In genomic region chr13:31056650-31057275, GRCh38 we compare ENCODE assay signal across 19 cellular contexts.
DNase-seq lines count a peak whose midpoint lies in the region; ATAC-seq and TF ChIP-seq lines count a peak whose summit lies in the region.
"Had no signal": no experiment of that assay in that cellular context is flagged by ENCODE, and none has a peak within 500 bp of the region (broad histone marks: within the 10 kb centered on the region; RNA-seq: fewer than 3 reads in every experiment).

No MANE protein-coding gene starts in this region.

- no peak overlapping the region for H3K4me3 ChIP-seq in OCI-LY7 (ENCODE audit: low read depth, low read length, poor library complexity, severe bottlenecking)
- H3K4me3 ChIP-seq: esophagus muscularis mucosa, psoas muscle, SJSA1 had no signal

- H3K36me3 ChIP-seq in OCI-LY7 (ENCODE audit: insufficient read depth, low read length), result no peaks in the 10 kb centered on the region
- H3K36me3 ChIP-seq: esophagus muscularis mucosa, SJSA1 had no signal

- intact Hi-C loops in natural killer cell (cut with micrococcal nuclease), result no loop called here
- intact Hi-C loops in OCI-LY7 (cut with micrococcal nuclease; ENCODE audit: unreplicated experiment), result no loop called here

- CTCF ChIA-PET in OCI-LY7 (lab: Charles Lee; ENCODE audit: unreplicated experiment), result no interaction called here

- H3K9me3 ChIP-seq in T-helper 17 cell (ENCODE audit: control insufficient read depth, low read length, poor library complexity, severe bottlenecking) (no peaks in the 10 kb centered on the region), OCI-LY7 (ENCODE audit: low read length) (no peaks in the 10 kb centered on the region)
- H3K9me3 ChIP-seq: esophagus muscularis mucosa, psoas muscle, SJSA1 had no signal

- no peak overlapping the region for H3K27ac Mint-ChIP-seq in activated naive CD8-positive, alpha-beta T cell treated with anti-CD3 and anti-CD28 coated beads, Interleukin-2, amount 10 ng/mL, durations not matched to agents 7 days and 5 days
- H3K27ac Mint-ChIP-seq in activated naive CD8-positive, alpha-beta T cell treated with anti-CD3 and anti-CD28 coated beads, Interleukin-2, amount 50 U/mL, for 24 hours, result no peak overlapping the region
- H3K27ac Mint-ChIP-seq in T-helper 17 cell (no peak overlapping the region), natural killer cell (no peak overlapping the region)
- no peak overlapping the region for H3K27ac Mint-ChIP-seq in stimulated activated effector memory CD8-positive, alpha-beta T cell treated with anti-CD3 and anti-CD28 coated beads, Interleukin-12 subunit alpha, Interleukin-12 subunit beta, amount 100 ng/mL, for 72 hours
- H3K27ac Mint-ChIP-seq: activated T-helper 1 cell treated with anti-CD3 and anti-CD28 coated beads, Interleukin-12 subunit alpha, Interleukin-12 subunit beta, Interleukin-2, Interleukin-4 antibody, amounts not matched to agents 30 ng/mL and 10 ng/mL and 1 ng/mL, durations not matched to agents 14 hours and 24 hours and 36 hours had no signal

- H3K9me2 ChIP-seq in OCI-LY7 (ENCODE audit: insufficient read depth, low read length), result no peaks in the 10 kb centered on the region

- ATAC-seq in activated naive CD8-positive, alpha-beta T cell treated with anti-CD3 and anti-CD28 coated beads, Interleukin-2, amount 10 ng/mL, durations not matched to agents 7 days and 5 days (ENCODE audit: low read depth), result peak; percentile 71
- ATAC-seq in activated naive CD8-positive, alpha-beta T cell treated with anti-CD3 and anti-CD28 coated beads, Interleukin-2, amount 50 U/mL, for 24 hours, result no peak
- ATAC-seq in T-helper 17 cell (peak; percentile 28), natural killer cell (no peak)
- ATAC-seq in stimulated activated effector memory CD8-positive, alpha-beta T cell treated with anti-CD3 and anti-CD28 coated beads, Interleukin-12 subunit alpha, Interleukin-12 subunit beta, amount 100 ng/mL, for 72 hours, result peak; percentile 67
- ATAC-seq: naive thymus-derived CD4-positive, alpha-beta T cell; psoas muscle had no signal

- H3K36me3 Mint-ChIP-seq in activated naive CD8-positive, alpha-beta T cell treated with anti-CD3 and anti-CD28 coated beads, Interleukin-2, amount 10 ng/mL, durations not matched to agents 7 days and 5 days, result no peaks in the 10 kb centered on the region
- no peaks in the 10 kb centered on the region for H3K36me3 Mint-ChIP-seq in activated naive CD8-positive, alpha-beta T cell treated with anti-CD3 and anti-CD28 coated beads, Interleukin-2, amount 50 U/mL, for 24 hours (ENCODE audit: low read depth)
- H3K36me3 Mint-ChIP-seq in T-helper 17 cell (ENCODE audit: low read depth) (no peaks in the 10 kb centered on the region), natural killer cell (no peaks in the 10 kb centered on the region)
- no peaks in the 10 kb centered on the region for H3K36me3 Mint-ChIP-seq in stimulated activated effector memory CD8-positive, alpha-beta T cell treated with anti-CD3 and anti-CD28 coated beads, Interleukin-12 subunit alpha, Interleukin-12 subunit beta, amount 100 ng/mL, for 72 hours
- H3K36me3 Mint-ChIP-seq: naive thymus-derived CD4-positive, alpha-beta T cell had no signal

- H3K27ac ChIP-seq in OCI-LY7 (ENCODE audit: low read depth, low read length, poor library complexity, severe bottlenecking), result no peak overlapping the region
- H3K27ac ChIP-seq: esophagus muscularis mucosa, HL-60, KMS-11, psoas muscle, SJSA1 had no signal

- no peak overlapping the region for H2AFZ ChIP-seq in OCI-LY7 (ENCODE audit: low read length)

- POLR2A ChIA-PET in activated naive CD8-positive, alpha-beta T cell treated with anti-CD3 and anti-CD28 coated beads, Interleukin-2, amount 10 ng/mL, durations not matched to agents 7 days and 5 days (lab: Charles Lee), result interaction anchor here (1.7 kb wide), 1 partner anchor 11 kb away, joined by 8 read pairs; no protein-coding TSS in a partner anchor
- POLR2A ChIA-PET in OCI-LY7 (lab: Charles Lee), result no interaction called here

- no peak for TF ChIP-seq CTCF in natural killer cell (IDR thresholded peaks at IDR 0.05)
- TF ChIP-seq CTCF in OCI-LY7 (conservative IDR thresholded peaks at IDR 0.05; ENCODE audit: low read length), result no peak

- no peaks in the 10 kb centered on the region for H3K79me2 ChIP-seq in OCI-LY7 (ENCODE audit: insufficient read depth, low read depth, low read length)

- DNase-seq in activated naive CD8-positive, alpha-beta T cell treated with anti-CD3 and anti-CD28 coated beads, Interleukin-2, amount 10 ng/mL, durations not matched to agents 7 days and 5 days, result no peak
- DNase-seq in activated naive CD8-positive, alpha-beta T cell treated with anti-CD3 and anti-CD28 coated beads, Interleukin-2, amount 50 U/mL, for 24 hours, result no peak
- DNase-seq in T-helper 17 cell, result no peak
- DNase-seq in fibroblast of peridontal ligament (ENCODE audit: extremely low read depth), result peak; percentile 35
- no peak for DNase-seq in stimulated activated effector memory CD8-positive, alpha-beta T cell treated with anti-CD3 and anti-CD28 coated beads, Interleukin-12 subunit alpha, Interleukin-12 subunit beta, amount 100 ng/mL, for 72 hours (ENCODE audit: low spot score in 2 of 2)
- no peak for DNase-seq in natural killer cell
- DNase-seq in putamen (ENCODE audit: low spot score), result no peak
- no peak for DNase-seq in OCI-LY7 (ENCODE audit: low spot score)
- DNase-seq: activated CD4-positive, alpha-beta T cell treated with anti-CD3 and anti-CD28 coated beads, Interleukin-2, amount 50 U/mL, for 1 hour; naive thymus-derived CD4-positive, alpha-beta T cell; NCI-H1417 treated with DMSO at 0.1 percent for 48 hours; NCI-H2227 treated with DMSO at 0.1 percent for 48 hours; psoas muscle; stimulated activated CD4-positive, alpha-beta T cell treated with anti-CD3 and anti-CD28 coated beads, Interleukin-15, amount 100 ng/mL, for 24 hours had no signal

- H3K4me3 Mint-ChIP-seq in activated naive CD8-positive, alpha-beta T cell treated with anti-CD3 and anti-CD28 coated beads, Interleukin-2, amount 10 ng/mL, durations not matched to agents 7 days and 5 days, result no peak overlapping the region
- no peak overlapping the region for H3K4me3 Mint-ChIP-seq in activated naive CD8-positive, alpha-beta T cell treated with anti-CD3 and anti-CD28 coated beads, Interleukin-2, amount 50 U/mL, for 24 hours
- H3K4me3 Mint-ChIP-seq in T-helper 17 cell, result no peak overlapping the region
- no peak overlapping the region for H3K4me3 Mint-ChIP-seq in stimulated activated effector memory CD8-positive, alpha-beta T cell treated with anti-CD3 and anti-CD28 coated beads, Interleukin-12 subunit alpha, Interleukin-12 subunit beta, amount 100 ng/mL, for 72 hours
- H3K4me3 Mint-ChIP-seq in natural killer cell, result no peak overlapping the region
- H3K4me3 Mint-ChIP-seq: activated T-helper 1 cell treated with anti-CD3 and anti-CD28 coated beads, Interleukin-12 subunit alpha, Interleukin-12 subunit beta, Interleukin-2, Interleukin-4 antibody, amounts not matched to agents 30 ng/mL and 10 ng/mL and 1 ng/mL, durations not matched to agents 14 hours and 24 hours and 36 hours had no signal

- peaks cover 9% of the 10 kb centered on the region for H3K27me3 Mint-ChIP-seq in activated naive CD8-positive, alpha-beta T cell treated with anti-CD3 and anti-CD28 coated beads, Interleukin-2, amount 10 ng/mL, durations not matched to agents 7 days and 5 days
- H3K27me3 Mint-ChIP-seq in activated naive CD8-positive, alpha-beta T cell treated with anti-CD3 and anti-CD28 coated beads, Interleukin-2, amount 50 U/mL, for 24 hours, result peaks cover 4% of the 10 kb centered on the region
- peaks cover 11% of the 10 kb centered on the region for H3K27me3 Mint-ChIP-seq in T-helper 17 cell
- peaks cover 3 to 22% of the 10 kb centered on the region in 2 donors for H3K27me3 Mint-ChIP-seq in natural killer cell (ENCODE audit: low read depth in 2 of 2)

- no peaks in the 10 kb centered on the region for H3K9me3 Mint-ChIP-seq in activated naive CD8-positive, alpha-beta T cell treated with anti-CD3 and anti-CD28 coated beads, Interleukin-2, amount 10 ng/mL, durations not matched to agents 7 days and 5 days
- H3K9me3 Mint-ChIP-seq in activated naive CD8-positive, alpha-beta T cell treated with anti-CD3 and anti-CD28 coated beads, Interleukin-2, amount 50 U/mL, for 24 hours, result no peaks in the 10 kb centered on the region
- H3K9me3 Mint-ChIP-seq in stimulated activated effector memory CD8-positive, alpha-beta T cell treated with anti-CD3 and anti-CD28 coated beads, Interleukin-12 subunit alpha, Interleukin-12 subunit beta, amount 100 ng/mL, for 72 hours, result no peaks in the 10 kb centered on the region
- H3K9me3 Mint-ChIP-seq in natural killer cell, result no peaks in the 10 kb centered on the region
- H3K9me3 Mint-ChIP-seq: activated T-helper 1 cell treated with anti-CD3 and anti-CD28 coated beads, Interleukin-12 subunit alpha, Interleukin-12 subunit beta, Interleukin-2, Interleukin-4 antibody, amounts not matched to agents 30 ng/mL and 10 ng/mL and 1 ng/mL, durations not matched to agents 14 hours and 24 hours and 36 hours; naive thymus-derived CD4-positive, alpha-beta T cell had no signal

- H3K4me1 Mint-ChIP-seq in activated naive CD8-positive, alpha-beta T cell treated with anti-CD3 and anti-CD28 coated beads, Interleukin-2, amount 10 ng/mL, durations not matched to agents 7 days and 5 days, result peaks cover 2% of the 10 kb centered on the region
- no peaks in the 10 kb centered on the region for H3K4me1 Mint-ChIP-seq in activated naive CD8-positive, alpha-beta T cell treated with anti-CD3 and anti-CD28 coated beads, Interleukin-2, amount 50 U/mL, for 24 hours
- H3K4me1 Mint-ChIP-seq in T-helper 17 cell (peaks cover 6% of the 10 kb centered on the region), natural killer cell (no peaks in the 10 kb centered on the region)
- peaks cover 2% of the 10 kb centered on the region for H3K4me1 Mint-ChIP-seq in stimulated activated effector memory CD8-positive, alpha-beta T cell treated with anti-CD3 and anti-CD28 coated beads, Interleukin-12 subunit alpha, Interleukin-12 subunit beta, amount 100 ng/mL, for 72 hours

- BruUV-seq in OCI-LY7 (replicated peaks; lab: Mats Ljungman, UMichigan), result no TSS peak

- H3K4me1 ChIP-seq in OCI-LY7 (ENCODE audit: insufficient read depth, low read length, poor library complexity, severe bottlenecking), result no peaks in the 10 kb centered on the region
- H3K4me1 ChIP-seq: esophagus muscularis mucosa, psoas muscle, SJSA1 had no signal

- no peak overlapping the region for H3K4me2 ChIP-seq in OCI-LY7 (ENCODE audit: low read length)
- H3K4me2 ChIP-seq: KMS-11 had no signal

- no peaks in the 10 kb centered on the region for H4K20me1 ChIP-seq in OCI-LY7 (ENCODE audit: insufficient read depth, low read length)

Comparison
In these comparisons a context has a peak if more than half of its experiments do, and no peak if none do; other contexts are left out.
1. ATAC-seq: peak in activated naive CD8-positive, alpha-beta T cell treated with anti-CD3 and anti-CD28 coated beads, Interleukin-2, amount 10 ng/mL, durations not matched to agents 7 days and 5 days (single experiment), T-helper 17 cell (single experiment) and stimulated activated effector memory CD8-positive, alpha-beta T cell treated with anti-CD3 and anti-CD28 coated beads, Interleukin-12 subunit alpha, Interleukin-12 subunit beta, amount 100 ng/mL, for 72 hours (single experiment); none in activated naive CD8-positive, alpha-beta T cell treated with anti-CD3 and anti-CD28 coated beads, Interleukin-2, amount 50 U/mL, for 24 hours (single experiment) and natural killer cell (0 of 3).